In genomic region chr13:77422724-77423123, GRCh38 we compare ENCODE assay signal across 21 cellular contexts.
DNase-seq lines count a peak whose midpoint lies in the region; ATAC-seq, FAIRE-seq and TF ChIP-seq lines count a peak whose summit lies in the region.
"Had no signal": no experiment of that assay in that cellular context is flagged by ENCODE, and none has a peak within 500 bp of the region (broad histone marks: within the 10 kb centered on the region; RNA-seq: fewer than 3 reads in every experiment).

No MANE protein-coding gene starts in this region.

- SMC1A ChIA-PET in GM12878 (lab: Charles Lee; ENCODE audit: uncharacterized antibody, unreplicated experiment), result interaction anchor here (1.3 to 8.7 kb wide), 5 partner anchors 11 to 95 kb away, joined by 4 to 41 read pairs (median 6); partner anchors contain the start of gene MYCBP2

- H3K27ac Mint-ChIP-seq in type B pancreatic cell, result peak overlapping the region; percentile 63
- H3K27ac Mint-ChIP-seq: CD4-positive, CD25-positive, alpha-beta regulatory T cell; CD8-positive, alpha-beta memory T cell had no signal

- no peak overlapping the region for H2AFZ ChIP-seq in GM12878 (ENCODE audit: control insufficient read depth, low read depth, low read length)
- H2AFZ ChIP-seq: GM23248 had no signal

- RAD21 ChIA-PET in GM12878 (lab: Charles Lee; ENCODE audit: unreplicated experiment), result interaction anchor here (3.0 kb wide), 1 partner anchor 56 kb away, joined by 13 read pairs; no protein-coding TSS in a partner anchor

- H3K27me3 ChIP-seq in GM12878 (replicated peaks in 1 of 2; ENCODE audit: control insufficient read depth in 2 of 2, insufficient read depth in 2 of 2, low read length in 1 of 2), result no peaks in the 10 kb centered on the region
- H3K27me3 ChIP-seq: BE2C had no signal

- no peak for TF ChIP-seq EP300 in GM12878 (IDR thresholded peaks at IDR 0.05; ENCODE audit: borderline replicate concordance in 1 of 2, control insufficient read depth in 1 of 2, low read depth in 2 of 2, low read length in 2 of 2)

- H3K4me1 ChIP-seq in GM12878 (ENCODE audit: control insufficient read depth, insufficient read depth, low read length), result no peaks in the 10 kb centered on the region
- H3K4me1 ChIP-seq: BE2C, HAP-1 had no signal

- POLR2A ChIA-PET in GM12878 (lab: Charles Lee), result interaction anchor here (1.2 kb wide), 1 partner anchor 55 kb away, joined by 5 read pairs; no protein-coding TSS in a partner anchor

- WGBS in GM12878 (ENCODE audit: insufficient coverage, insufficient replicate concordance, low lambda C conversion rate, missing lambda C conversion rate), result 98% methylated on average over 2 of the region's 2 CpGs
- 84 to 91% methylated on average over 2 of the region's 2 CpGs for WGBS in lower leg skin, 2 donors

- H3K4me3 Mint-ChIP-seq in type B pancreatic cell, result no peak overlapping the region
- H3K4me3 Mint-ChIP-seq: CD4-positive, CD25-positive, alpha-beta regulatory T cell; CD8-positive, alpha-beta memory T cell had no signal

- H3K4me2 ChIP-seq in GM12878 (ENCODE audit: control insufficient read depth, insufficient read depth), result no peak overlapping the region

- H3K36me3 ChIP-seq in GM12878 (ENCODE audit: control insufficient read depth in 2 of 2, insufficient read depth in 2 of 2, low read length in 1 of 2), result no peaks in the 10 kb centered on the region
- H3K36me3 ChIP-seq: BE2C, HAP-1 had no signal

- DNase-seq in ELF-1 (ENCODE audit: low read depth, low spot score) (peak; percentile 8), HT-29 (ENCODE audit: low spot score) (peak; percentile 6), GM12878 (ENCODE audit: low read depth, low spot score) (no peak), type B pancreatic cell (ENCODE audit: extremely low spot score, unreplicated experiment) (no peak), lower leg skin (ENCODE audit: low spot score in 2 of 2) (no peak), urothelium cell line (ENCODE audit: low spot score) (no peak)
- DNase-seq: ACHN; BE2C; C1 segment of cervical spinal cord; CD4-positive, CD25-positive, alpha-beta regulatory T cell; CD8-positive, alpha-beta memory T cell; COR-L47; DMS153; DMS79; GF-D8; GM23248; KG1 had no signal

- H3K4me1 Mint-ChIP-seq in type B pancreatic cell (ENCODE audit: unreplicated experiment), result peaks cover 3% of the 10 kb centered on the region
- H3K4me1 Mint-ChIP-seq: CD8-positive, alpha-beta memory T cell had no signal

- in situ Hi-C loops in GM12878 (cut with MboI), result no loop called here

- no peaks in the 10 kb centered on the region for H3K79me2 ChIP-seq in GM12878 (ENCODE audit: control insufficient read depth, insufficient read depth, low read length)

- no TSS peak for BruUV-seq in GM12878 (replicated peaks; lab: Mats Ljungman, UMichigan)

- CTCF ChIA-PET in GM12878 (lab: Yijun Ruan, JAX), result interaction anchor here (1.6 kb wide), 1 partner anchor 11 kb away, joined by 4 read pairs; no protein-coding TSS in a partner anchor

- TF ChIP-seq CTCF in GM12878 (IDR thresholded peaks at IDR 0.05 in 2 of 3, conservative IDR thresholded peaks at IDR 0.05 in 1 of 3; ENCODE audit: control insufficient read depth in 2 of 3, extremely low read depth in 1 of 3, insufficient read depth in 1 of 3, low read depth in 3 of 3, low read length in 3 of 3), result no peak
- TF ChIP-seq CTCF in type B pancreatic cell (conservative IDR thresholded peaks at IDR 0.05), result no peak
- TF ChIP-seq CTCF in lower leg skin (IDR thresholded peaks at IDR 0.05), result no peak

- TF ChIP-seq RAD21 in GM12878 (IDR thresholded peaks at IDR 0.05; ENCODE audit: insufficient read depth, low read depth, low read length), result no peak

- no peak overlapping the region for H3K9ac ChIP-seq in GM12878 (ENCODE audit: control insufficient read depth, insufficient read depth, low read length)
- H3K9ac ChIP-seq: GM23248 had no signal

- no peak overlapping the region for H3K4me3 ChIP-seq in GM12878
- H3K4me3 ChIP-seq in lower leg skin (ENCODE audit: low read depth, poor library complexity, severe bottlenecking), result no peak overlapping the region
- H3K4me3 ChIP-seq: GM23248, HAP-1 had no signal

- no peak for TF ChIP-seq POLR2A in GM12878 (IDR thresholded peaks at IDR 0.05; ENCODE audit: low read depth, low read length)
- TF ChIP-seq POLR2A in lower leg skin (IDR thresholded peaks at IDR 0.05), result no peak

- no peaks in the 10 kb centered on the region for H4K20me1 ChIP-seq in GM12878 (ENCODE audit: control insufficient read depth, insufficient read depth)

- intact Hi-C loops in GM12878 (cut with micrococcal nuclease; ENCODE audit: unreplicated experiment) (no loop called here), lower leg skin (cut with DNase I; ENCODE audit: low total_unique reads) (no loop called here)

- ATAC-seq in GM12878 (peak; percentile 55), GM18873 (IDR thresholded peaks at IDR 0.05; ENCODE audit: low FRiP score, unreplicated experiment) (no peak), HG02970 (IDR thresholded peaks at IDR 0.05; ENCODE audit: low FRiP score, unreplicated experiment) (no peak)

- no peaks in the 10 kb centered on the region for H3K36me3 Mint-ChIP-seq in type B pancreatic cell
- H3K36me3 Mint-ChIP-seq: CD4-positive, CD25-positive, alpha-beta regulatory T cell had no signal

- no peaks in the 10 kb centered on the region for H3K9me3 ChIP-seq in GM12878 (replicated peaks; ENCODE audit: control insufficient read depth, insufficient read depth, low read length)
- H3K9me3 ChIP-seq: BE2C, HAP-1 had no signal

- no peak overlapping the region for H3K27ac ChIP-seq in GM12878 (ENCODE audit: control insufficient read depth, insufficient read depth)
- H3K27ac ChIP-seq: GM23248 had no signal

- FAIRE-seq in GM12878 (lab: Jason Lieb, UNC) (no peak), urothelium cell line (lab: Jason Lieb, UNC) (no peak)
- FAIRE-seq: A204.1 had no signal

- H3K27me3 Mint-ChIP-seq in type B pancreatic cell, result no peaks in the 10 kb centered on the region
- H3K27me3 Mint-ChIP-seq: CD4-positive, CD25-positive, alpha-beta regulatory T cell had no signal

- H3K9me3 Mint-ChIP-seq in type B pancreatic cell, result peaks cover 7% of the 10 kb centered on the region
- H3K9me3 Mint-ChIP-seq: CD8-positive, alpha-beta memory T cell had no signal

TF ChIP-seq in GM12878, 131 proteins besides CTCF, POLR2A, EP300 and RAD21 (continues in another document):
- TF ChIP-seq KLF5 (IDR thresholded peaks at IDR 0.05; ENCODE audit: partially characterized antibody) (no peak), MYC (IDR thresholded peaks at IDR 0.05; ENCODE audit: insufficient read depth, insufficient read length, insufficient replicate concordance, low read length, severe bottlenecking) (no peak), NBN (IDR thresholded peaks at IDR 0.05) (no peak), ATF7 (IDR thresholded peaks at IDR 0.05; ENCODE audit: low read depth) (no peak), DPF2 (IDR thresholded peaks at IDR 0.05) (no peak), POLR2AphosphoS5 (IDR thresholded peaks at IDR 0.05; ENCODE audit: low read length) (no peak), ZNF622 (IDR thresholded peaks at IDR 0.05) (no peak), RB1 (IDR thresholded peaks at IDR 0.05; ENCODE audit: borderline replicate concordance) (no peak), NRF1 (conservative IDR thresholded peaks at IDR 0.05; ENCODE audit: low read depth, low read length) (no peak), BHLHE40 (IDR thresholded peaks at IDR 0.05; ENCODE audit: borderline replicate concordance in 1 of 2, low read depth in 2 of 2, low read length in 1 of 2) (no peak), KAT2A (conservative IDR thresholded peaks at IDR 0.05; ENCODE audit: control insufficient read depth, low read depth, low read length) (no peak), LARP7 (IDR thresholded peaks at IDR 0.05) (no peak), CREB1 (IDR thresholded peaks at IDR 0.05; ENCODE audit: low read depth) (no peak), SMAD5 (IDR thresholded peaks at IDR 0.05; ENCODE audit: low read depth) (no peak), IRF4 (IDR thresholded peaks at IDR 0.05; ENCODE audit: low read depth, low read length) (no peak), RELA (IDR thresholded peaks at IDR 0.05; ENCODE audit: borderline replicate concordance, partially characterized antibody) (no peak)
- TF ChIP-seq, protein P1, sequence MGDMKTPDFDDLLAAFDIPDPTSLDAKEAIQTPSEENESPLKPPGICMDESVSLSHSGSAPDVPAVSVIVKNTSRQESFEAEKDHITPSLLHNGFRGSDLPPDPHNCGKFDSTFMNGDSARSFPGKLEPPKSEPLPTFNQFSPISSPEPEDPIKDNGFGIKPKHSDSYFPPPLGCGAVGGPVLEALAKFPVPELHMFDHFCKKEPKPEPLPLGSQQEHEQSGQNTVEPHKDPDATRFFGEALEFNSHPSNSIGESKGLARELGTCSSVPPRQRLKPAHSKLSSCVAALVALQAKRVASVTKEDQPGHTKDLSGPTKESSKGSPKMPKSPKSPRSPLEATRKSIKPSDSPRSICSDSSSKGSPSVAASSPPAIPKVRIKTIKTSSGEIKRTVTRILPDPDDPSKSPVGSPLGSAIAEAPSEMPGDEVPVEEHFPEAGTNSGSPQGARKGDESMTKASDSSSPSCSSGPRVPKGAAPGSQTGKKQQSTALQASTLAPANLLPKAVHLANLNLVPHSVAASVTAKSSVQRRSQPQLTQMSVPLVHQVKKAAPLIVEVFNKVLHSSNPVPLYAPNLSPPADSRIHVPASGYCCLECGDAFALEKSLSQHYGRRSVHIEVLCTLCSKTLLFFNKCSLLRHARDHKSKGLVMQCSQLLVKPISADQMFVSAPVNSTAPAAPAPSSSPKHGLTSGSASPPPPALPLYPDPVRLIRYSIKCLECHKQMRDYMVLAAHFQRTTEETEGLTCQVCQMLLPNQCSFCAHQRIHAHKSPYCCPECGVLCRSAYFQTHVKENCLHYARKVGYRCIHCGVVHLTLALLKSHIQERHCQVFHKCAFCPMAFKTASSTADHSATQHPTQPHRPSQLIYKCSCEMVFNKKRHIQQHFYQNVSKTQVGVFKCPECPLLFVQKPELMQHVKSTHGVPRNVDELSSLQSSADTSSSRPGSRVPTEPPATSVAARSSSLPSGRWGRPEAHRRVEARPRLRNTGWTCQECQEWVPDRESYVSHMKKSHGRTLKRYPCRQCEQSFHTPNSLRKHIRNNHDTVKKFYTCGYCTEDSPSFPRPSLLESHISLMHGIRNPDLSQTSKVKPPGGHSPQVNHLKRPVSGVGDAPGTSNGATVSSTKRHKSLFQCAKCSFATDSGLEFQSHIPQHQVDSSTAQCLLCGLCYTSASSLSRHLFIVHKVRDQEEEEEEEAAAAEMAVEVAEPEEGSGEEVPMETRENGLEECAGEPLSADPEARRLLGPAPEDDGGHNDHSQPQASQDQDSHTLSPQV (IDR thresholded peaks at IDR 0.05), result no peak

Comparison
In these comparisons a context has a peak if more than half of its experiments do, and no peak if none do; other contexts are left out.
1. DNase-seq: peak in ELF-1 (single experiment) and HT-29 (single experiment); none in GM12878 (single experiment), type B pancreatic cell (single experiment), lower leg skin (0 of 2) and urothelium cell line (single experiment).